23 cellular contexts compared by ENCODE assay signal in genomic region chr7:26855421-26855820, GRCh38. TPM values are rescaled to one million over a fixed set of nuclear protein-coding genes. Genes with fewer than 3 reads are reported as not detected.
A peak's percentile ranks its signal among the peaks of the same experiment; 100 is the strongest.
DNase-seq lines count a peak whose midpoint lies in the region; ATAC-seq and TF ChIP-seq lines count a peak whose summit lies in the region.
"Had no signal": no experiment of that assay in that cellular context is flagged by ENCODE, and none has a peak within 500 bp of the region (broad histone marks: within the 10 kb centered on the region; RNA-seq: fewer than 3 reads in every experiment).

No MANE protein-coding gene starts in this region.

- intact Hi-C loops in upper lobe of right lung (cut with DNase I): loop anchor here (5.0 to 10.0 kb wide), 2 partner anchors 249 to 267 kb away; partner anchors contain the start of gene HOXA2

- H3K79me2 ChIP-seq in fibroblast of lung (ENCODE audit: control insufficient read depth, insufficient read depth, low read length): peaks cover 48% of the 10 kb centered on the region

- TF ChIP-seq CTCF in RWPE2 (IDR thresholded peaks at IDR 0.05; ENCODE audit: poor library complexity, severe bottlenecking): no peak
- no peak for TF ChIP-seq CTCF in fibroblast of lung (conservative IDR thresholded peaks at IDR 0.05 in 1 of 2, IDR thresholded peaks at IDR 0.05 in 1 of 2; ENCODE audit: low read depth in 1 of 2, low read length in 2 of 2)
- TF ChIP-seq CTCF in upper lobe of right lung (IDR thresholded peaks at IDR 0.05): no peak

- no peak overlapping the region for H2AFZ ChIP-seq in fibroblast of lung (ENCODE audit: low read length)

- H3K4me2 ChIP-seq in fibroblast of lung (ENCODE audit: extremely low read depth, insufficient read depth, low read length): peak overlapping the region; percentile 87

- ATAC-seq in RWPE2 (ENCODE audit: low read depth) (no peak), upper lobe of right lung (no peak), HG03520 (IDR thresholded peaks at IDR 0.05; ENCODE audit: unreplicated experiment) (no peak)
- ATAC-seq: activated CD4-positive, alpha-beta T cell treated with anti-CD3 and anti-CD28 coated beads for 36 hours; activated CD8-positive, alpha-beta T cell treated with anti-CD3 and anti-CD28 coated beads for 36 hours; CD8-positive, alpha-beta T cell; natural killer cell; stimulated activated memory B cell treated with anti-CD40 and anti-IgM and Interleukin-4, amounts not matched to agents 10 μg/mL and 1 μg/mL and 100 μg/mL, for 72 hours had no signal

- no peaks in the 10 kb centered on the region for H3K9me3 ChIP-seq in RWPE2 (ENCODE audit: severe bottlenecking)
- H3K9me3 ChIP-seq in fibroblast of lung (ENCODE audit: control insufficient read depth, insufficient read depth, low read depth, low read length): no peaks in the 10 kb centered on the region
- H3K9me3 ChIP-seq in muscle layer of duodenum (ENCODE audit: control insufficient read depth in 1 of 2, low read length in 2 of 2): no peaks in the 10 kb centered on the region
- no peaks in the 10 kb centered on the region for H3K9me3 ChIP-seq in upper lobe of right lung
- H3K9me3 ChIP-seq: SJCRH30, uterus had no signal

- H3K9ac ChIP-seq in fibroblast of lung (ENCODE audit: insufficient read depth, low read length): no peak overlapping the region

- H3K4me3 ChIP-seq in RWPE2 (ENCODE audit: severe bottlenecking): peak overlapping the region; percentile 4
- no peak overlapping the region for H3K4me3 ChIP-seq in fibroblast of lung (replicated peaks in 1 of 4; ENCODE audit: control extremely low read depth in 1 of 4, insufficient read depth in 1 of 4, low read depth in 3 of 4, low read length in 4 of 4)
- H3K4me3 ChIP-seq in muscle layer of duodenum (ENCODE audit: low read depth in 1 of 2, low read length in 2 of 2): no peak overlapping the region
- peak overlapping the region; percentile 46 for H3K4me3 ChIP-seq in upper lobe of right lung
- H3K4me3 ChIP-seq: GM23248, SJCRH30, uterus had no signal

- H3K4me1 ChIP-seq in RWPE2 (ENCODE audit: insufficient read depth, poor library complexity, severe bottlenecking) (peaks cover 37% of the 10 kb centered on the region), fibroblast of lung (ENCODE audit: control insufficient read depth, extremely low read depth, insufficient read depth, low read length) (peaks cover 8% of the 10 kb centered on the region), muscle layer of duodenum (ENCODE audit: control insufficient read depth in 1 of 2, insufficient read depth in 2 of 2, low read length in 2 of 2) (peaks cover 0 to 14% of the 10 kb centered on the region in 2 donors), upper lobe of right lung (peaks cover 20% of the 10 kb centered on the region)
- H3K4me1 ChIP-seq: SJCRH30, uterus had no signal

- H3K27ac ChIP-seq in RWPE2 (ENCODE audit: poor library complexity, severe bottlenecking) (peak overlapping the region; percentile 42), fibroblast of lung (ENCODE audit: insufficient read depth, low read length) (peak overlapping the region; percentile 1), muscle layer of duodenum (ENCODE audit: low read length) (peak overlapping the region; percentile 83), upper lobe of right lung (peak overlapping the region; percentile 86)
- H3K27ac ChIP-seq: GM23248, SJCRH30 had no signal

- no peaks in the 10 kb centered on the region for H3K27me3 ChIP-seq in RWPE2 (ENCODE audit: insufficient read depth, poor library complexity, severe bottlenecking)
- H3K27me3 ChIP-seq in fibroblast of lung (ENCODE audit: control insufficient read depth, insufficient read depth, low read length): no peaks in the 10 kb centered on the region
- no peaks in the 10 kb centered on the region for H3K27me3 ChIP-seq in muscle layer of duodenum (ENCODE audit: low read depth, low read length)
- no peaks in the 10 kb centered on the region for H3K27me3 ChIP-seq in upper lobe of right lung
- H3K27me3 ChIP-seq: SJCRH30 had no signal

- DNase-seq in RWPE2 (ENCODE audit: low spot score) (no peak), fibroblast of lung (ENCODE audit: low read depth in 2 of 2) (peak in 1 of 2 donors; percentile 29), upper lobe of right lung (no peak)
- DNase-seq in activated naive CD4-positive, alpha-beta T cell treated with Interleukin-2 at 50 U/mL for 16 hours: no peak
- no peak for DNase-seq in activated CD4-positive, alpha-beta T cell treated with anti-CD3 and anti-CD28 coated beads for 1 hour
- DNase-seq: activated CD4-positive, alpha-beta T cell treated with anti-CD3 and anti-CD28 coated beads for 36 hours; activated CD8-positive, alpha-beta memory T cell treated with anti-CD3 and anti-CD28 coated beads, Interleukin-2, amount 50 U/mL, for 48 hours; activated CD8-positive, alpha-beta T cell treated with anti-CD3 and anti-CD28 coated beads for 36 hours; activated naive CD4-positive, alpha-beta T cell treated with anti-CD3 and anti-CD28 coated beads, Interleukin-2, amount 10 ng/mL, durations not matched to agents 7 days and 5 days; CD8-positive, alpha-beta T cell; cerebellar nuclear complex; GM23248; immature natural killer cell; natural killer cell; NCI-H2081 treated with DMSO at 0.1 percent for 48 hours; NCI-H2227 treated with DMSO at 0.1 percent for 48 hours; occipital lobe; SJCRH30; SW 1271; uterus had no signal

- no peaks in the 10 kb centered on the region for H4K20me1 ChIP-seq in fibroblast of lung (ENCODE audit: control insufficient read depth, extremely low read depth, insufficient read depth, low read length)

- peaks cover 17% of the 10 kb centered on the region for H3K36me3 ChIP-seq in RWPE2 (ENCODE audit: low read depth)
- no peaks in the 10 kb centered on the region for H3K36me3 ChIP-seq in fibroblast of lung (ENCODE audit: control insufficient read depth, insufficient read depth, low read length)
- H3K36me3 ChIP-seq in muscle layer of duodenum (ENCODE audit: control insufficient read depth in 1 of 2, insufficient read depth in 2 of 2, low read length in 2 of 2): no peaks in the 10 kb centered on the region
- no peaks in the 10 kb centered on the region for H3K36me3 ChIP-seq in upper lobe of right lung
- H3K36me3 ChIP-seq: SJCRH30, uterus had no signal

RNA-seq across cellular contexts. Expression of gene SKAP2, which starts 9.0 kb away (rescaled TPM):
- 16.7 and 17.5 TPM in 2 replicates for total RNA-seq in fibroblast of lung
- polyA plus RNA-seq in fibroblast of lung: 14.2 and 25.9 TPM in 2 replicates
- 18.1 and 36.0 TPM in 2 replicates for polyA plus RNA-seq in fibroblast of lung (2012)
- polyA minus RNA-seq in fibroblast of lung (ENCODE audit: low replicate concordance): 1.2 and 3.8 TPM in 2 replicates
- total RNA-seq in upper lobe of right lung: 59.1 TPM

Comparison
In these comparisons a context has a peak if more than half of its experiments do, and no peak if none do; other contexts are left out.
1. H3K27ac ChIP-seq: peak in every context shown above with its lines; median percentile 86 in upper lobe of right lung; 83 in muscle layer of duodenum; 42 in RWPE2; 1 in fibroblast of lung.
2. H3K4me3 ChIP-seq: peak in RWPE2 (single experiment) and upper lobe of right lung (single experiment); none in fibroblast of lung (0 of 4) and muscle layer of duodenum (0 of 2).